In the genomic region with DNA sequence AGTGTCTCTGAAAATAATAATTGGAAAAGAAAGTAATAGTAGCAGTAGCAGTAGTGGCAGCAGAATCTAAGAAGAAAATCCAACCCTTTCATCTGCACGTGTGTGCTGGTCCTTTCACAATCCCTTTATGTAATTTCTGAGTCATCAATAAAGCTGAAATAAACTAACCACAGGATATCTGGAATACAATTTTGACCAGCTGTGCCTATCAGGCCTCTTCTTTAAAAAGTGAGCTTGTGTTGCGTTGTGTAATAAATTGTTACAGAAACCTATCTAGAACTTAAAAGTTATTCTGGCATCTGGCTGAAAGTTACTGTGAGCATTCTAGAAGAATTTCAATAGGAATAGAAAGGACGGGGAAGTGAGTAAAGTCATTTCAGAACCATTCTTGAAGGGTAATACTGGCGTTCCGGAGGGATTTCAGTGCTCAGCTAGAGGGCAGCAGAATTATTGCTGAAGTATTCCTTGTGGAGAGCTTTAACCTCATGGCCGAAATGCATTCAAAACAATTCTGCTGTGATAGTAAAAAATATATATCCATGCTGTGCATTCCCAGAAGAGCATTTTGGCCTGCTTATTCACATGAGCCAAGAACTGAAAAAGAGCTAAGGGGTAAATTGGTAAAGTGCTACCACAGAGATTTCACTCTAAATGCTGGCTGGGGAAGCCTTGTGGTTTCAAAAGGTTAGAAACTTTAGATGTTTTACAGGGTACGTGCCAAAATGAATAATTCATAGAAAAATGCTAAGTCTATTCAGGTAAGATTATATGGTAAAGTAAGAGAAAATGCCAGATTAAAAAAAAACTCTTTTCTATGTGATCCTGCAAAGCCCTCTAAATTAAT, we compare ENCODE assay signal across 2 cellular contexts.
TF ChIP-seq lines count a peak whose summit lies in the region.

No MANE protein-coding gene starts in this region.

TF ChIP-seq in SK-N-SH, 30 proteins besides CTCF, POLR2A, EP300 and RAD21 (continued from another document):
- TF ChIP-seq, protein P1, sequence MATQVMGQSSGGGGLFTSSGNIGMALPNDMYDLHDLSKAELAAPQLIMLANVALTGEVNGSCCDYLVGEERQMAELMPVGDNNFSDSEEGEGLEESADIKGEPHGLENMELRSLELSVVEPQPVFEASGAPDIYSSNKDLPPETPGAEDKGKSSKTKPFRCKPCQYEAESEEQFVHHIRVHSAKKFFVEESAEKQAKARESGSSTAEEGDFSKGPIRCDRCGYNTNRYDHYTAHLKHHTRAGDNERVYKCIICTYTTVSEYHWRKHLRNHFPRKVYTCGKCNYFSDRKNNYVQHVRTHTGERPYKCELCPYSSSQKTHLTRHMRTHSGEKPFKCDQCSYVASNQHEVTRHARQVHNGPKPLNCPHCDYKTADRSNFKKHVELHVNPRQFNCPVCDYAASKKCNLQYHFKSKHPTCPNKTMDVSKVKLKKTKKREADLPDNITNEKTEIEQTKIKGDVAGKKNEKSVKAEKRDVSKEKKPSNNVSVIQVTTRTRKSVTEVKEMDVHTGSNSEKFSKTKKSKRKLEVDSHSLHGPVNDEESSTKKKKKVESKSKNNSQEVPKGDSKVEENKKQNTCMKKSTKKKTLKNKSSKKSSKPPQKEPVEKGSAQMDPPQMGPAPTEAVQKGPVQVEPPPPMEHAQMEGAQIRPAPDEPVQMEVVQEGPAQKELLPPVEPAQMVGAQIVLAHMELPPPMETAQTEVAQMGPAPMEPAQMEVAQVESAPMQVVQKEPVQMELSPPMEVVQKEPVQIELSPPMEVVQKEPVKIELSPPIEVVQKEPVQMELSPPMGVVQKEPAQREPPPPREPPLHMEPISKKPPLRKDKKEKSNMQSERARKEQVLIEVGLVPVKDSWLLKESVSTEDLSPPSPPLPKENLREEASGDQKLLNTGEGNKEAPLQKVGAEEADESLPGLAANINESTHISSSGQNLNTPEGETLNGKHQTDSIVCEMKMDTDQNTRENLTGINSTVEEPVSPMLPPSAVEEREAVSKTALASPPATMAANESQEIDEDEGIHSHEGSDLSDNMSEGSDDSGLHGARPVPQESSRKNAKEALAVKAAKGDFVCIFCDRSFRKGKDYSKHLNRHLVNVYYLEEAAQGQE (IDR thresholded peaks at IDR 0.05; ENCODE audit: low read depth, low read length), result no peak
- TF ChIP-seq CHD2 (IDR thresholded peaks at IDR 0.05; ENCODE audit: low read length, partially characterized antibody) (no peak), YY1 (IDR thresholded peaks at IDR 0.05; ENCODE audit: low read depth) (no peak), JUND (IDR thresholded peaks at IDR 0.05) (no peak), NRF1 (IDR thresholded peaks at IDR 0.05; ENCODE audit: low read depth, low read length) (no peak), FOXJ3 (CRISPR knock-in tag; IDR thresholded peaks at IDR 0.05) (no peak), POLR2AphosphoS5 (IDR thresholded peaks at IDR 0.05; ENCODE audit: low read depth, low read length) (no peak)
- TF ChIP-seq, protein P2, sequence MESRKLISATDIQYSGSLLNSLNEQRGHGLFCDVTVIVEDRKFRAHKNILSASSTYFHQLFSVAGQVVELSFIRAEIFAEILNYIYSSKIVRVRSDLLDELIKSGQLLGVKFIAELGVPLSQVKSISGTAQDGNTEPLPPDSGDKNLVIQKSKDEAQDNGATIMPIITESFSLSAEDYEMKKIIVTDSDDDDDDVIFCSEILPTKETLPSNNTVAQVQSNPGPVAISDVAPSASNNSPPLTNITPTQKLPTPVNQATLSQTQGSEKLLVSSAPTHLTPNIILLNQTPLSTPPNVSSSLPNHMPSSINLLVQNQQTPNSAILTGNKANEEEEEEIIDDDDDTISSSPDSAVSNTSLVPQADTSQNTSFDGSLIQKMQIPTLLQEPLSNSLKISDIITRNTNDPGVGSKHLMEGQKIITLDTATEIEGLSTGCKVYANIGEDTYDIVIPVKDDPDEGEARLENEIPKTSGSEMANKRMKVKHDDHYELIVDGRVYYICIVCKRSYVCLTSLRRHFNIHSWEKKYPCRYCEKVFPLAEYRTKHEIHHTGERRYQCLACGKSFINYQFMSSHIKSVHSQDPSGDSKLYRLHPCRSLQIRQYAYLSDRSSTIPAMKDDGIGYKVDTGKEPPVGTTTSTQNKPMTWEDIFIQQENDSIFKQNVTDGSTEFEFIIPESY (IDR thresholded peaks at IDR 0.05; ENCODE audit: borderline replicate concordance, low read depth), result no peak
- TF ChIP-seq, protein P3, sequence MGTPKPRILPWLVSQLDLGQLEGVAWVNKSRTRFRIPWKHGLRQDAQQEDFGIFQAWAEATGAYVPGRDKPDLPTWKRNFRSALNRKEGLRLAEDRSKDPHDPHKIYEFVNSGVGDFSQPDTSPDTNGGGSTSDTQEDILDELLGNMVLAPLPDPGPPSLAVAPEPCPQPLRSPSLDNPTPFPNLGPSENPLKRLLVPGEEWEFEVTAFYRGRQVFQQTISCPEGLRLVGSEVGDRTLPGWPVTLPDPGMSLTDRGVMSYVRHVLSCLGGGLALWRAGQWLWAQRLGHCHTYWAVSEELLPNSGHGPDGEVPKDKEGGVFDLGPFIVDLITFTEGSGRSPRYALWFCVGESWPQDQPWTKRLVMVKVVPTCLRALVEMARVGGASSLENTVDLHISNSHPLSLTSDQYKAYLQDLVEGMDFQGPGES (IDR thresholded peaks at IDR 0.05; ENCODE audit: low read depth, low read length), result no peak
- TF ChIP-seq, protein P4, sequence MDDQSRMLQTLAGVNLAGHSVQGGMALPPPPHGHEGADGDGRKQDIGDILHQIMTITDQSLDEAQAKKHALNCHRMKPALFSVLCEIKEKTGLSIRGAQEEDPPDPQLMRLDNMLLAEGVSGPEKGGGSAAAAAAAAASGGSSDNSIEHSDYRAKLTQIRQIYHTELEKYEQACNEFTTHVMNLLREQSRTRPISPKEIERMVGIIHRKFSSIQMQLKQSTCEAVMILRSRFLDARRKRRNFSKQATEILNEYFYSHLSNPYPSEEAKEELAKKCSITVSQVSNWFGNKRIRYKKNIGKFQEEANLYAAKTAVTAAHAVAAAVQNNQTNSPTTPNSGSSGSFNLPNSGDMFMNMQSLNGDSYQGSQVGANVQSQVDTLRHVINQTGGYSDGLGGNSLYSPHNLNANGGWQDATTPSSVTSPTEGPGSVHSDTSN (IDR thresholded peaks at IDR 0.05), result no peak
TF ChIP-seq in SK-N-SH: peak in this region for 0.

TF ChIP-seq in SK-N-SH treated with all-trans-retinoic acid at 6 μM for 48 hours, 23 proteins besides CTCF, POLR2A, EP300 and RAD21 (continued from another document):
- TF ChIP-seq, protein P5, sequence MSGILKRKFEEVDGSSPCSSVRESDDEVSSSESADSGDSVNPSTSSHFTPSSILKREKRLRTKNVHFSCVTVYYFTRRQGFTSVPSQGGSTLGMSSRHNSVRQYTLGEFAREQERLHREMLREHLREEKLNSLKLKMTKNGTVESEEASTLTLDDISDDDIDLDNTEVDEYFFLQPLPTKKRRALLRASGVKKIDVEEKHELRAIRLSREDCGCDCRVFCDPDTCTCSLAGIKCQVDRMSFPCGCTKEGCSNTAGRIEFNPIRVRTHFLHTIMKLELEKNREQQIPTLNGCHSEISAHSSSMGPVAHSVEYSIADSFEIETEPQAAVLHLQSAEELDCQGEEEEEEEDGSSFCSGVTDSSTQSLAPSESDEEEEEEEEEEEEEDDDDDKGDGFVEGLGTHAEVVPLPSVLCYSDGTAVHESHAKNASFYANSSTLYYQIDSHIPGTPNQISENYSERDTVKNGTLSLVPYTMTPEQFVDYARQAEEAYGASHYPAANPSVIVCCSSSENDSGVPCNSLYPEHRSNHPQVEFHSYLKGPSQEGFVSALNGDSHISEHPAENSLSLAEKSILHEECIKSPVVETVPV (CRISPR knock-in tag; IDR thresholded peaks at IDR 0.05), result no peak
- TF ChIP-seq ZC3H10 (CRISPR knock-in tag; IDR thresholded peaks at IDR 0.05) (no peak), RARB (CRISPR knock-in tag; IDR thresholded peaks at IDR 0.05) (no peak), TCF4 (CRISPR knock-in tag; IDR thresholded peaks at IDR 0.05; ENCODE audit: borderline replicate concordance) (no peak), ZNF565 (CRISPR knock-in tag; conservative IDR thresholded peaks at IDR 0.05; ENCODE audit: low read depth) (no peak), ZNF70 (CRISPR knock-in tag; IDR thresholded peaks at IDR 0.05) (no peak), PPARA (CRISPR knock-in tag; IDR thresholded peaks at IDR 0.05; ENCODE audit: borderline replicate concordance) (no peak), ZFP30 (CRISPR knock-in tag; IDR thresholded peaks at IDR 0.05) (no peak)
